ENCODE assay signal across 8 cellular contexts in genomic region chr7:129949292-129950133, GRCh38. TPM values are rescaled to one million over a fixed set of nuclear protein-coding genes. Genes with fewer than 3 reads are reported as not detected.
DNase-seq lines count a peak whose midpoint lies in the region; ATAC-seq and TF ChIP-seq lines count a peak whose summit lies in the region.

No MANE protein-coding gene starts in this region.

- H3K79me2 ChIP-seq in PC-9 (ENCODE audit: low read depth) = peaks cover 75% of the 10 kb centered on the region

- TSS peak; percentile 78 for BruUV-seq in A673 (replicated peaks; lab: Mats Ljungman, UMichigan)
- TSS peak; percentile 91 for BruUV-seq in PC-9 (replicated peaks; lab: Mats Ljungman, UMichigan)

- 13% methylated on average over 10 of the region's 10 CpGs for WGBS in liver
- 53% methylated on average over 10 of the region's 10 CpGs for WGBS in thymus

- H3K4me2 ChIP-seq in PC-9 = peak overlapping the region; percentile 99

- peaks cover 20% of the 10 kb centered on the region; the same call in 1 of the 2 replicates for H4K20me1 ChIP-seq in PC-9 (ENCODE audit: insufficient read depth)

- intact Hi-C loops in A673 (cut with micrococcal nuclease; ENCODE audit: unreplicated experiment) = no loop called here
- intact Hi-C loops in PC-9 (cut with micrococcal nuclease; ENCODE audit: unreplicated experiment) = loop anchor here (1.0 to 10.0 kb wide), 10 partner anchors 9 to 285 kb away; no protein-coding TSS in a partner anchor

- TF ChIP-seq CTCF in A673 (conservative IDR thresholded peaks at IDR 0.05; ENCODE audit: low read depth, low read length) (no peak), GM12864 (IDR thresholded peaks at IDR 0.05; ENCODE audit: low read depth, low read length, missing control alignments) (no peak), PC-9 (conservative IDR thresholded peaks at IDR 0.05) (no peak), liver (IDR thresholded peaks at IDR 0.05; ENCODE audit: low read depth, low read length, missing input control) (no peak)

- TF ChIP-seq RAD21 in liver (IDR thresholded peaks at IDR 0.05) = no peak

- POLR2A ChIA-PET in A673 (lab: Charles Lee; ENCODE audit: low non-redundant PET) = no interaction called here
- POLR2A ChIA-PET in PC-9 (lab: Charles Lee; ENCODE audit: unreplicated experiment) = interaction anchor here (0.5 to 2.2 kb wide), 12 partner anchors 9 to 446 kb away, joined by 3 to 52 read pairs (median 4); no protein-coding TSS in a partner anchor

- ATAC-seq in HG03064 (IDR thresholded peaks at IDR 0.05; ENCODE audit: low read depth, unreplicated experiment) = peak; percentile 28

- no peaks in the 10 kb centered on the region for H3K9me2 ChIP-seq in PC-9 (ENCODE audit: insufficient read depth)

- no peaks in the 10 kb centered on the region for H3K27me3 ChIP-seq in A673 (replicated peaks; ENCODE audit: insufficient read depth, low read depth, low read length, poor library complexity)
- no peaks in the 10 kb centered on the region for H3K27me3 ChIP-seq in PC-9 (ENCODE audit: insufficient read depth, low read depth)
- no peaks in the 10 kb centered on the region for H3K27me3 ChIP-seq in liver (ENCODE audit: control insufficient read depth in 4 of 4, insufficient read depth in 4 of 4, low read length in 3 of 4)
- no peaks in the 10 kb centered on the region for H3K27me3 ChIP-seq in thymus (ENCODE audit: control insufficient read depth, insufficient read depth)

- DNase-seq in A673 (ENCODE audit: low spot score) (peak; percentile 76), GM12864 (ENCODE audit: low read depth) (no peak), PC-9 (peak in 1 of 2 experiments; percentile 95), dedifferentiated amniotic fluid mesenchymal stem cell (ENCODE audit: extremely low spot score) (peak; percentile 40), GM19238 (ENCODE audit: insufficient read length, low spot score) (no peak)

- H3K9ac ChIP-seq in liver (ENCODE audit: low read depth in 1 of 2, low read length in 2 of 2) = peak overlapping the region; percentile 90 to 92

- H3K4me3 ChIP-seq in A673 (ENCODE audit: low read depth, low read length, poor library complexity, severe bottlenecking) (peak overlapping the region; percentile 85), GM12864 (ENCODE audit: low read depth, low read length) (peak overlapping the region; percentile 64), PC-9 (peak overlapping the region; percentile 76), liver (ENCODE audit: low read depth in 1 of 3, low read length in 3 of 3) (peak overlapping the region; percentile 35 to 55 (median 39)), thymus (ENCODE audit: low read length) (peak overlapping the region; percentile 92)

- peaks cover 43% of the 10 kb centered on the region for H3F3A ChIP-seq in PC-9 (ENCODE audit: insufficient read depth, low read depth)

- CTCF ChIA-PET in A673 (lab: Charles Lee) (no interaction called here), PC-9 (lab: Charles Lee) (interaction anchor here (0.5 to 1.5 kb wide), 2 partner anchors 24 to 60 kb away, joined by 3 to 14 read pairs; no protein-coding TSS in a partner anchor)

- H2AFZ ChIP-seq in PC-9 = no peak overlapping the region

- H3K4me1 ChIP-seq in A673 (ENCODE audit: insufficient read depth, low read length, poor library complexity, severe bottlenecking) (peaks cover 16% of the 10 kb centered on the region), PC-9 (replicated peaks; ENCODE audit: insufficient read depth) (peaks cover 38% of the 10 kb centered on the region), liver (ENCODE audit: control insufficient read depth in 4 of 4, insufficient read depth in 4 of 4, low read length in 3 of 4) (peaks cover 9 to 43% (median 36%) of the 10 kb centered on the region in 4 donors), thymus (ENCODE audit: control insufficient read depth, insufficient read depth, low read length) (peaks cover 16% of the 10 kb centered on the region)

- H3K36me3 ChIP-seq in A673 (ENCODE audit: insufficient read depth, low read length, poor library complexity, severe bottlenecking) (no peaks in the 10 kb centered on the region), PC-9 (ENCODE audit: low read depth) (no peaks in the 10 kb centered on the region), liver (ENCODE audit: control insufficient read depth in 4 of 4, insufficient read depth in 3 of 4, low read depth in 1 of 4, low read length in 3 of 4) (no peaks in the 10 kb centered on the region), thymus (ENCODE audit: control insufficient read depth, insufficient read depth) (no peaks in the 10 kb centered on the region)

- H3K27ac ChIP-seq in A673 (ENCODE audit: low read depth, low read length, poor library complexity, severe bottlenecking) (peak overlapping the region; percentile 88), PC-9 (peak overlapping the region; percentile 100), liver (ENCODE audit: low read depth in 1 of 2, low read length in 2 of 2) (peak overlapping the region; percentile 89 to 98), thymus (ENCODE audit: low read depth) (peak overlapping the region; percentile 88)

- H3K9me3 ChIP-seq in A673 (ENCODE audit: low read depth, low read length, poor library complexity, severe bottlenecking) = no peaks in the 10 kb centered on the region
- H3K9me3 ChIP-seq in PC-9 (ENCODE audit: insufficient read depth, low read depth) = no peaks in the 10 kb centered on the region
- no peaks in the 10 kb centered on the region for H3K9me3 ChIP-seq in liver (ENCODE audit: control insufficient read depth in 4 of 4, low read length in 3 of 4)
- no peaks in the 10 kb centered on the region for H3K9me3 ChIP-seq in thymus (ENCODE audit: control insufficient read depth)

TF ChIP-seq in liver, 16 proteins besides CTCF, POLR2A, EP300 and RAD21:
- TF ChIP-seq GABPA (IDR thresholded peaks at IDR 0.05 in 1 of 2, conservative IDR thresholded peaks at IDR 0.05 in 1 of 2) (no peak), ZBTB33 (IDR thresholded peaks at IDR 0.05) (peak; percentile 4), JUND (IDR thresholded peaks at IDR 0.05) (peak in 1 of 2 donors; percentile 60), YY1 (IDR thresholded peaks at IDR 0.05) (peak; percentile 89), HNF4A (conservative IDR thresholded peaks at IDR 0.05) (no peak), REST (IDR thresholded peaks at IDR 0.05) (peak; percentile 0), SP1 (IDR thresholded peaks at IDR 0.05) (peak; percentile 1)
TF ChIP-seq in liver: peak in this region for 5.

RNA-seq across cellular contexts. Expression of gene UBE2H, which starts 3.2 kb away (rescaled TPM):
- total RNA-seq in A673 (2021) = 28.8 and 35.2 TPM in 2 replicates
- 211 TPM in 2 replicates for total RNA-seq in PC-9 (2021)
- total RNA-seq in liver = 10 to 100 TPM; 35.1 to 84.2 TPM
- polyA plus RNA-seq in liver = 10 to 100 TPM; 11.9 to 12.3 TPM
- polyA plus RNA-seq in thymus = 31.8 TPM

Comparison
In these comparisons a context has a peak if more than half of its experiments do, and no peak if none do; other contexts are left out.
1. DNase-seq: peak in A673 (single experiment) and dedifferentiated amniotic fluid mesenchymal stem cell (single experiment); none in GM12864 (single experiment) and GM19238 (single experiment).
2. H3K4me3 ChIP-seq: peak in every context shown above with its lines; median percentile 92 in thymus; 85 in A673; 76 in PC-9; 64 in GM12864; 39 in liver.
3. Peak in every context shown above with its lines, with median percentiles within 50 percentile points of each other: H3K27ac ChIP-seq.